Comparison of ENCODE assay signal across 29 cellular contexts in the genomic region with DNA sequence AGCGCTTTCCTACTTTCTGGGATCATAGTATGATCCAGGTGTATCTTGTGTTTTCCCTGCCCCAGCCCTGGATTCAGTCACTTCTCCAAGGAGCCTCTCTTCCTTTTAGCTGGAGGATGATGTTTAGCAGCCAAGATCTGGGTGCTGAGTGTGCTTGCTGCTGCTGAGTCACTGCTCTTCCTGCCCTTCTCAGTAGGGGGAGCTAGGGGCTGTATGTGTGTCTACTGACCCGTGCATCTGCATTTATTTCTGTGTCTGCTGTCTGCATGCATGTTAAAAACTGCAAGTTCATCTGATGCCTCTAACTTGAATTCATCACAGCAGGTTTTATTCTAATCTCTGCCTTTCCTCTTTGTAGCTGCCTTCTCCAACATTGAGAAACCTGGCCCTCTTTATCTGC. TPM values are rescaled to one million over a fixed set of nuclear protein-coding genes. Genes with fewer than 3 reads are reported as not detected.
DNase-seq lines count a peak whose midpoint lies in the region; TF ChIP-seq lines count a peak whose summit lies in the region.
"Had no signal": no experiment of that assay in that cellular context is flagged by ENCODE, and none has a peak within 500 bp of the region (broad histone marks: within the 10 kb centered on the region; RNA-seq: fewer than 3 reads in every experiment).

No MANE protein-coding gene starts in this region.

- peaks cover 29% of the 10 kb centered on the region for H3K79me2 ChIP-seq in OCI-LY1 (ENCODE audit: insufficient read depth, low read length)

- H3K27ac ChIP-seq in OCI-LY1 (ENCODE audit: low read depth, low read length, poor library complexity, severe bottlenecking): no peak overlapping the region
- no peak overlapping the region for H3K27ac ChIP-seq in substantia nigra (ENCODE audit: low read depth, low read length, poor library complexity, severe bottlenecking)
- H3K27ac ChIP-seq: adrenal gland, gastroesophageal sphincter, lower lobe of right lung, pancreas, thyroid gland had no signal

- in situ Hi-C loops in GM13976 (cut with MboI; ENCODE audit: low sequenced_read_pairs, unreplicated experiment): no loop called here

- TF ChIP-seq CTCF in Caco-2 (IDR thresholded peaks at IDR 0.05; ENCODE audit: insufficient read depth in 1 of 2, low read depth in 1 of 2, low read length in 1 of 2, severe bottlenecking in 1 of 2, unreplicated experiment in 1 of 2): peak in 1 of 2 experiments; percentile 12
- TF ChIP-seq CTCF in GM13976 (IDR thresholded peaks at IDR 0.05; ENCODE audit: borderline replicate concordance, control extremely low read depth, extremely low read depth, insufficient read depth, missing control alignments): peak; percentile 14
- peak; percentile 53 for TF ChIP-seq CTCF in OCI-LY1 (IDR thresholded peaks at IDR 0.05; ENCODE audit: low read length)

- no peak overlapping the region for H2AFZ ChIP-seq in OCI-LY1 (ENCODE audit: low read length)

- no peaks in the 10 kb centered on the region for H3K27me3 Mint-ChIP-seq in Caco-2 (ENCODE audit: insufficient read depth, unreplicated experiment)
- no peaks in the 10 kb centered on the region for H3K27me3 Mint-ChIP-seq in activated naive CD4-positive, alpha-beta T cell treated with anti-CD3 and anti-CD28 coated beads for 36 hours (ENCODE audit: low read depth)
- H3K27me3 Mint-ChIP-seq: stimulated activated naive CD8-positive, alpha-beta T cell treated with anti-CD3 and anti-CD28 coated beads, Interleukin-15, Interleukin-2, amounts not matched to agents 100 ng/mL and 50 ng/mL, for 24 hours had no signal

- H3K4me1 Mint-ChIP-seq in Caco-2 (ENCODE audit: low read depth, unreplicated experiment): peaks cover 14% of the 10 kb centered on the region
- H3K4me1 Mint-ChIP-seq in activated naive CD4-positive, alpha-beta T cell treated with anti-CD3 and anti-CD28 coated beads for 36 hours (ENCODE audit: low read depth): peaks cover 12% of the 10 kb centered on the region

- peaks cover 39% of the 10 kb centered on the region for H3K4me1 ChIP-seq in Caco-2
- peaks cover 33% of the 10 kb centered on the region for H3K4me1 ChIP-seq in OCI-LY1 (ENCODE audit: insufficient read depth, low read length, severe bottlenecking)
- H3K4me1 ChIP-seq: lower lobe of right lung, thyroid gland had no signal

- H3K36me3 ChIP-seq in Caco-2 (ENCODE audit: control insufficient read depth, insufficient read depth, low read length): peaks cover 9% of the 10 kb centered on the region
- H3K36me3 ChIP-seq in OCI-LY1 (ENCODE audit: insufficient read depth, low read length): peaks cover 41% of the 10 kb centered on the region
- H3K36me3 ChIP-seq: adrenal gland, lower lobe of right lung, pancreas, thyroid gland had no signal

- no peak for TF ChIP-seq POLR2A in erythroblast (IDR thresholded peaks at IDR 0.05; ENCODE audit: low read length)

- no peak for DNase-seq in Caco-2
- DNase-seq in GM13976 (ENCODE audit: low spot score): no peak
- DNase-seq in erythroblast (lab: John Stamatoyannopoulos, UW): peak; percentile 2 to 12
- DNase-seq in stimulated activated CD4-positive, alpha-beta T cell treated with anti-CD3 and anti-CD28 coated beads, Interleukin-12 subunit alpha, Interleukin-12 subunit beta, amount 100 ng/mL, for 4 hours: no peak
- DNase-seq in substantia nigra (lab: John Stamatoyannopoulos, UW): no peak
- no peak for DNase-seq in activated naive CD4-positive, alpha-beta T cell treated with anti-CD3 and anti-CD28 coated beads for 36 hours
- DNase-seq: activated CD4-positive, CD25-positive, alpha-beta regulatory T cell; activated CD8-positive, alpha-beta T cell treated with anti-CD3 and anti-CD28 coated beads, Interleukin-2, amount 10 ng/mL, durations not matched to agents 7 days and 5 days; activated gamma-delta T cell treated with Interleukin-2 at 50 U/mL for 16 hours; activated T-cell treated with anti-CD3 and anti-CD28 coated beads for 4 hours; adrenal gland; effector CD8-positive, alpha-beta T cell; islet precursor cell; lower lobe of right lung; mucosa of descending colon; NCI-H1105; NCI-H2029 treated with DMSO at 0.1 percent for 48 hours; NCI-H226; OCI-M1; pancreas; right cardiac atrium; Right ventricle myocardium superior; SW 1271; thyroid gland had no signal

- no TSS peak for BruUV-seq in Caco-2 (replicated peaks; lab: Mats Ljungman, UMichigan)

- H3K36me3 Mint-ChIP-seq in Caco-2 (ENCODE audit: insufficient read depth, unreplicated experiment): peaks cover 53% of the 10 kb centered on the region
- peaks cover 48% of the 10 kb centered on the region for H3K36me3 Mint-ChIP-seq in activated naive CD4-positive, alpha-beta T cell treated with anti-CD3 and anti-CD28 coated beads for 36 hours (ENCODE audit: low read depth)

- POLR2A ChIA-PET in Caco-2 (lab: Charles Lee): no interaction called here

- CTCF ChIA-PET in Caco-2 (lab: Charles Lee): no interaction called here
- CTCF ChIA-PET in activated naive CD4-positive, alpha-beta T cell treated with anti-CD3 and anti-CD28 coated beads for 36 hours (lab: Charles Lee): no interaction called here

- H3K9me2 ChIP-seq in OCI-LY1 (ENCODE audit: low read depth, low read length): no peaks in the 10 kb centered on the region

- H3K9me3 Mint-ChIP-seq in Caco-2 (ENCODE audit: unreplicated experiment): peaks cover 13% of the 10 kb centered on the region
- H3K9me3 Mint-ChIP-seq in activated naive CD4-positive, alpha-beta T cell treated with anti-CD3 and anti-CD28 coated beads for 36 hours: peaks cover 3% of the 10 kb centered on the region
- H3K9me3 Mint-ChIP-seq: stimulated activated naive CD8-positive, alpha-beta T cell treated with anti-CD3 and anti-CD28 coated beads, Interleukin-15, Interleukin-2, amounts not matched to agents 100 ng/mL and 50 ng/mL, for 24 hours had no signal

- no peak overlapping the region for H3K4me2 ChIP-seq in OCI-LY1 (ENCODE audit: low read length)

- peak overlapping the region; percentile 4 for H3K4me3 Mint-ChIP-seq in Caco-2 (ENCODE audit: unreplicated experiment)
- no peak overlapping the region for H3K4me3 Mint-ChIP-seq in activated naive CD4-positive, alpha-beta T cell treated with anti-CD3 and anti-CD28 coated beads for 36 hours
- H3K4me3 Mint-ChIP-seq: activated CD8-positive, alpha-beta T cell treated with anti-CD3 and anti-CD28 coated beads, Interleukin-2, amount 10 ng/mL, durations not matched to agents 7 days and 5 days; brain; nephron; stimulated activated naive CD8-positive, alpha-beta T cell treated with anti-CD3 and anti-CD28 coated beads, Interleukin-15, Interleukin-2, amounts not matched to agents 100 ng/mL and 50 ng/mL, for 24 hours had no signal

- no peaks in the 10 kb centered on the region for H3F3A ChIP-seq in OCI-LY1 (ENCODE audit: insufficient read depth, low read length)

- H3K9me3 ChIP-seq in Caco-2: peaks cover 14% of the 10 kb centered on the region; the same call in 1 of the 2 replicates
- H3K9me3 ChIP-seq in OCI-LY1 (ENCODE audit: low read length): peaks cover 8% of the 10 kb centered on the region; the same call in 1 of the 2 replicates
- H3K9me3 ChIP-seq: adrenal gland, gastroesophageal sphincter, lower lobe of right lung, mucosa of descending colon, pancreas, thyroid gland had no signal

- H3K4me3 ChIP-seq in Caco-2 (ENCODE audit: low read depth, low read length) (no peak overlapping the region), OCI-LY1 (ENCODE audit: low read depth, low read length, poor library complexity, severe bottlenecking) (no peak overlapping the region)
- H3K4me3 ChIP-seq: adrenal gland, gastroesophageal sphincter, lower lobe of right lung, mucosa of descending colon, pancreas, thyroid gland had no signal

- H3K9ac ChIP-seq in OCI-LY1 (ENCODE audit: low read length): no peak overlapping the region

- H3K27me3 ChIP-seq in Caco-2 (replicated peaks; ENCODE audit: control insufficient read depth, insufficient read depth, low read length) (no peaks in the 10 kb centered on the region), OCI-LY1 (ENCODE audit: insufficient read depth, low read length) (no peaks in the 10 kb centered on the region)
- H3K27me3 ChIP-seq: adrenal gland, gastroesophageal sphincter, pancreas, thyroid gland had no signal

- no peaks in the 10 kb centered on the region for H4K20me1 ChIP-seq in OCI-LY1 (ENCODE audit: insufficient read depth, low read length)

- intact Hi-C loops in Caco-2 (cut with micrococcal nuclease; ENCODE audit: unreplicated experiment): no loop called here
- intact Hi-C loops in activated naive CD4-positive, alpha-beta T cell treated with anti-CD3 and anti-CD28 coated beads for 36 hours (cut with micrococcal nuclease): no loop called here

- H3K27ac Mint-ChIP-seq in Caco-2 (ENCODE audit: unreplicated experiment): peak overlapping the region; percentile 74
- no peak overlapping the region for H3K27ac Mint-ChIP-seq in activated naive CD4-positive, alpha-beta T cell treated with anti-CD3 and anti-CD28 coated beads for 36 hours
- H3K27ac Mint-ChIP-seq: activated CD8-positive, alpha-beta T cell treated with anti-CD3 and anti-CD28 coated beads, Interleukin-2, amount 10 ng/mL, durations not matched to agents 7 days and 5 days; brain; nephron; stimulated activated naive CD8-positive, alpha-beta T cell treated with anti-CD3 and anti-CD28 coated beads, Interleukin-15, Interleukin-2, amounts not matched to agents 100 ng/mL and 50 ng/mL, for 24 hours had no signal

RNA-seq across cellular contexts. Expression of a gene that starts 31.6 kb away (rescaled TPM):
- total RNA-seq in Caco-2 (2022): 49.3 and 57.0 TPM in 2 replicates
- 10 to 100 TPM; 24.6 to 26.0 TPM for total RNA-seq in activated naive CD4-positive, alpha-beta T cell treated with anti-CD3 and anti-CD28 coated beads for 36 hours

Comparison
In these comparisons a context has a peak if more than half of its experiments do, and no peak if none do; other contexts are left out.
1. DNase-seq: peak in erythroblast (2 of 2); none in Caco-2 (0 of 2), GM13976 (single experiment), stimulated activated CD4-positive, alpha-beta T cell treated with anti-CD3 and anti-CD28 coated beads, Interleukin-12 subunit alpha, Interleukin-12 subunit beta, amount 100 ng/mL, for 4 hours (single experiment), substantia nigra (0 of 49) and activated naive CD4-positive, alpha-beta T cell treated with anti-CD3 and anti-CD28 coated beads for 36 hours (single experiment).